Comparison of ENCODE assay signal across 7 cellular contexts in genomic region chr9:32384364-32385134, GRCh38. TPM values are rescaled to one million over a fixed set of nuclear protein-coding genes. Genes with fewer than 3 reads are reported as not detected.
DNase-seq lines count a peak whose midpoint lies in the region; ATAC-seq and TF ChIP-seq lines count a peak whose summit lies in the region.

Gene ACO1 (plus strand): TSS chr9:32384643. CDS start chr9:32405507, 20,864 bp downstream.

- TF ChIP-seq CTCF in astrocyte of the cerebellum (IDR thresholded peaks at IDR 0.05; ENCODE audit: low read depth, low read length, missing control alignments) (no peak), hepatocyte (IDR thresholded peaks at IDR 0.05; ENCODE audit: poor library complexity) (no peak), retinal pigment epithelial cell (conservative IDR thresholded peaks at IDR 0.05; ENCODE audit: low read depth, low read length) (no peak)

- H4K20me1 ChIP-seq in hepatocyte (ENCODE audit: insufficient read depth, poor library complexity, severe bottlenecking): no peaks in the 10 kb centered on the region

- H3K79me2 ChIP-seq in hepatocyte: peaks cover 44% of the 10 kb centered on the region

- in situ Hi-C loops in astrocyte of the cerebellum (cut with HindIII; ENCODE audit: low sequenced_read_pairs): loop anchor here (25.0 kb wide), 2 partner anchors 178 to 578 kb away; partner anchors contain the start of genes NDUFB6, SMIM27 and TOPORS

- H3K4me1 ChIP-seq in hepatocyte (ENCODE audit: insufficient read depth): peaks cover 10% of the 10 kb centered on the region

- H3K36me3 ChIP-seq in hepatocyte (replicated peaks; ENCODE audit: insufficient read depth, low read depth): no peaks in the 10 kb centered on the region

- peak; percentile 97 for ATAC-seq in GM18502 (IDR thresholded peaks at IDR 0.05; ENCODE audit: poor library complexity, unreplicated experiment)
- ATAC-seq in HG02840 (IDR thresholded peaks at IDR 0.05; ENCODE audit: low FRiP score, unreplicated experiment): peak; percentile 96

- H3K27me3 ChIP-seq in hepatocyte: peaks cover 10% of the 10 kb centered on the region

- no peaks in the 10 kb centered on the region for H3K9me2 ChIP-seq in hepatocyte (replicated peaks; ENCODE audit: insufficient read depth)

- peak within 1 kb of the TSS; percentile 85 for H3K4me2 ChIP-seq in hepatocyte

- H3K9me3 ChIP-seq in hepatocyte (ENCODE audit: low read depth): no peaks in the 10 kb centered on the region

- peak within 1 kb of the TSS; percentile 87 for H2AFZ ChIP-seq in hepatocyte

- H3K4me3 ChIP-seq in astrocyte of the cerebellum (ENCODE audit: low read depth, low read length) (peak within 1 kb of the TSS; percentile 77), hepatocyte (peak within 1 kb of the TSS; percentile 65), retinal pigment epithelial cell (ENCODE audit: low read length) (peak within 1 kb of the TSS; percentile 87)

- peak; percentile 86 for DNase-seq in NCI-H146 treated with DMSO at 0.1 percent for 48 hours (lab: John Stamatoyannopoulos, UW; ENCODE audit: unreplicated experiment)
- DNase-seq in T1000 (lab: John Stamatoyannopoulos, UW): peak; percentile 64
- peak; percentile 38 for DNase-seq in astrocyte of the cerebellum (ENCODE audit: low read depth)
- peak; percentile 96 for DNase-seq in hepatocyte (ENCODE audit: low spot score)
- DNase-seq in retinal pigment epithelial cell (ENCODE audit: low read depth): no peak

- H3K27ac ChIP-seq in hepatocyte: peak within 1 kb of the TSS; percentile 90

- under 1% methylated on average over 57 of the region's 71 CpGs for WGBS in hepatocyte (ENCODE audit: low lambda C conversion rate, missing lambda C conversion rate)

RNA-seq across cellular contexts. Expression of gene ACO1, which starts in this region (rescaled TPM):
- total RNA-seq in hepatocyte: 62.7 and 65.7 TPM in 2 replicates
- 35.1 and 46.1 TPM in 2 replicates for polyA plus RNA-seq in hepatocyte
